20 cellular contexts compared by ENCODE assay signal in the genomic region with DNA sequence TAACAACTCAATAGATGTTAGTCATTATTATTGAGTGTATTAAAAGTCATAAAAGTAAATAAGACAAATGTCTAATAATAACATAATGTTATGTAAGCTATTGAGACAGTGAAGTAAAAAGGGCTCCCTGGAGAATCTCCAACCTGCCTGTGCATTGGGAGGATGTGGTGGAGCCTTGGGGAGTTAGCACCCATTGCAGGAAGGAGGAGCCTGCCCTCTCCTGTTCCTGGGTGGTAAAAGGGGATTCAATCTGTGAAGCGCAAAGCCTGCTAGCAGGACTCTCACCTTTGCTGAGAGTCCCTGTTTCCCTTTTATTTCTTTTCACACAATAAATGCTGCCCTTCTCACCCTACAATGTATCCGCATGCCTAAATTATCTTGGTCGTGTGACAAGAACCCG.
A peak's percentile ranks its signal among the peaks of the same experiment; 100 is the strongest.
DNase-seq lines count a peak whose midpoint lies in the region; ATAC-seq, FAIRE-seq and TF ChIP-seq lines count a peak whose summit lies in the region.
"Had no signal": no experiment of that assay in that cellular context is flagged by ENCODE, and none has a peak within 500 bp of the region (broad histone marks: within the 10 kb centered on the region; RNA-seq: fewer than 3 reads in every experiment).

No MANE protein-coding gene starts in this region.

- TF ChIP-seq POLR2A in HepG2 (IDR thresholded peaks at IDR 0.05; ENCODE audit: insufficient read depth in 1 of 2, low read depth in 2 of 2, low read length in 2 of 2): no peak

- DNase-seq in NCI-H526 (lab: John Stamatoyannopoulos, UW) (peak; percentile 3 to 9), NCI-H526 treated with DMSO at 0.1 percent for 48 hours (lab: John Stamatoyannopoulos, UW) (no peak), LNCaP clone FGC (ENCODE audit: low read depth) (no peak), HepG2 (ENCODE audit: low spot score) (no peak), pons (ENCODE audit: low spot score) (no peak), ascending aorta (ENCODE audit: low spot score in 2 of 2) (no peak)
- no peak for DNase-seq in effector CD4-positive, alpha-beta T cell
- DNase-seq: activated CD8-positive, alpha-beta memory T cell treated with anti-CD3 and anti-CD28 coated beads for 24 hours; CD4-positive, alpha-beta T cell; HFFc6; kidney glomerular epithelial cell; MV-4-11; NCI-H2081 treated with DMSO at 0.1 percent for 48 hours; NCI-H748 treated with DMSO at 0.1 percent for 48 hours; retina; stimulated activated naive CD4-positive, alpha-beta T cell treated with Interleukin-2 at 50 U/mL for 16 hours; upper lobe of right lung had no signal

- ATAC-seq in HepG2: peak; percentile 43; the same call in 1 of the 3 replicates
- ATAC-seq: upper lobe of right lung had no signal

- 96% methylated on average over 4 of the region's 4 CpGs for WGBS in HepG2 (ENCODE audit: low lambda C conversion rate)

- BruUV-seq in HepG2 (replicated peaks; lab: Mats Ljungman, UMichigan): no TSS peak

- no peak overlapping the region for H2AFZ ChIP-seq in HepG2 (ENCODE audit: low read length)

- TF ChIP-seq CTCF in LNCaP clone FGC (IDR thresholded peaks at IDR 0.05; ENCODE audit: control insufficient read depth, extremely low read depth, insufficient read depth) (peak; percentile 37), VCaP (conservative IDR thresholded peaks at IDR 0.05) (peak; percentile 27; the same call in 1 of the 2 replicates), HepG2 (CRISPR knock-in tag; IDR thresholded peaks at IDR 0.05) (peak; percentile 32; the same call in 1 of the 2 replicates), ascending aorta (IDR thresholded peaks at IDR 0.05) (no peak)

- in situ Hi-C loops in HepG2 (cut with HindIII; ENCODE audit: extremely low pct_ligation_motif_present, low pct_unique_long_range_greater_than_20kb): no loop called here

- TF ChIP-seq RAD21 in HepG2 (CRISPR knock-in tag; IDR thresholded peaks at IDR 0.05): no peak

- H3K27ac ChIP-seq in VCaP: no peak overlapping the region
- no peak overlapping the region for H3K27ac ChIP-seq in HepG2 (ENCODE audit: extremely low read length, insufficient read depth, low read length)
- no peak overlapping the region for H3K27ac ChIP-seq in ascending aorta
- H3K27ac ChIP-seq: RWPE1, upper lobe of right lung had no signal

- H3K79me2 ChIP-seq in HepG2 (ENCODE audit: insufficient read depth, low read length): no peaks in the 10 kb centered on the region

- H3K36me3 ChIP-seq in HepG2 (replicated peaks in 1 of 2; ENCODE audit: control insufficient read depth in 1 of 2, insufficient read depth in 2 of 2, low read length in 2 of 2) (no peaks in the 10 kb centered on the region; a peak in 1 of 5 replicates), ascending aorta (no peaks in the 10 kb centered on the region)
- H3K36me3 ChIP-seq: upper lobe of right lung had no signal

- intact Hi-C loops in HepG2 (cut with micrococcal nuclease; ENCODE audit: unreplicated experiment) (no loop called here), ascending aorta (cut with DNase I) (no loop called here)

- H3K4me2 ChIP-seq in HepG2 (ENCODE audit: low read depth, low read length): no peak overlapping the region

- POLR2A ChIA-PET in HepG2 (lab: Yijun Ruan, JAX): no interaction called here

- no peak for FAIRE-seq in HepG2 (lab: Jason Lieb, UNC)
- FAIRE-seq: GM19239 had no signal

- TF ChIP-seq EP300 in HepG2 (IDR thresholded peaks at IDR 0.05; ENCODE audit: low read depth in 2 of 2, low read length in 2 of 2): no peak
- no peak for TF ChIP-seq EP300 in HepG2 (CRISPR knock-in tag; IDR thresholded peaks at IDR 0.05; ENCODE audit: borderline replicate concordance)

- no peak overlapping the region for H3K4me3 ChIP-seq in LNCaP clone FGC (ENCODE audit: low read depth, low read length)
- H3K4me3 ChIP-seq in HepG2 (replicated peaks in 1 of 3; ENCODE audit: insufficient read depth in 1 of 3, low read depth in 2 of 3, low read length in 3 of 3): no peak overlapping the region
- no peak overlapping the region for H3K4me3 ChIP-seq in ascending aorta
- H3K4me3 ChIP-seq: upper lobe of right lung had no signal

- no peaks in the 10 kb centered on the region for H4K20me1 ChIP-seq in HepG2 (ENCODE audit: insufficient read depth, low read length)

- CTCF ChIA-PET in HepG2 (lab: Yijun Ruan, JAX; ENCODE audit: low intra/inter-chr PET ratio, low total read pairs): no interaction called here

- no peaks in the 10 kb centered on the region for H3K4me1 ChIP-seq in HepG2 (ENCODE audit: insufficient read depth, low read length)
- no peaks in the 10 kb centered on the region for H3K4me1 ChIP-seq in ascending aorta
- H3K4me1 ChIP-seq: upper lobe of right lung had no signal

- H3K27me3 ChIP-seq in HepG2 (ENCODE audit: control insufficient read depth in 1 of 2, insufficient read depth in 2 of 2, low read length in 2 of 2): no peaks in the 10 kb centered on the region
- H3K27me3 ChIP-seq in ascending aorta: no peaks in the 10 kb centered on the region
- H3K27me3 ChIP-seq: upper lobe of right lung had no signal

- H3K9me3 ChIP-seq in HepG2 (ENCODE audit: low read length): no peaks in the 10 kb centered on the region
- H3K9me3 ChIP-seq in ascending aorta: no peaks in the 10 kb centered on the region
- H3K9me3 ChIP-seq: upper lobe of right lung had no signal

- no peak overlapping the region for H3K9ac ChIP-seq in HepG2 (ENCODE audit: insufficient read depth, low read depth, low read length)

TF ChIP-seq in HepG2, 621 proteins besides CTCF, POLR2A, EP300 and RAD21:
- peak; percentile 32 for TF ChIP-seq STAG1 (CRISPR knock-in tag; IDR thresholded peaks at IDR 0.05)
- TF ChIP-seq ZNF670 (CRISPR knock-in tag; IDR thresholded peaks at IDR 0.05; ENCODE audit: borderline replicate concordance): no peak

Comparison
In these comparisons a context has a peak if more than half of its experiments do, and no peak if none do; other contexts are left out.
1. DNase-seq: peak in NCI-H526 (2 of 2); none in NCI-H526 treated with DMSO at 0.1 percent for 48 hours (single experiment), LNCaP clone FGC (single experiment), HepG2 (single experiment), effector CD4-positive, alpha-beta T cell (single experiment), pons (single experiment) and ascending aorta (0 of 2).
2. CTCF ChIP-seq: peak in LNCaP clone FGC (single experiment), VCaP (single experiment) and HepG2 (single experiment); none in ascending aorta (0 of 3).